In the genomic region with DNA sequence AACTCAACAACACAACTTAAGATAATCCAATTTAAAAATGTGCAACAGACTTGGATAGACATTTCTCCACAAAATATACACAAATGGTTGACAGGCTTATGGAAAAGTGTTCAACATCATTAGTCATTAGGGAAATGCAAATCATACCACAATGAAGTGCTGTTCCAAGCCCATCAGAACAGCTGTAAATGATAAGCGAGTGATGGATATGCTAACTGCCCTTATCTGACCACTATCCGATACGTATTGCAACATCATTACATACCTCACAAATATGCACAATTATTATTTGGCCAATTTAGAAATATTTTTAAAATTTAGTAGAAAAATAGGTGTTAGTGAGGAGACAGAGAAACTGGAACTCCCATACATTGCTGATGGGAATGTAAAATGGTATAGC, we compare ENCODE assay signal across 33 cellular contexts.
"Had no signal": no experiment of that assay in that cellular context is flagged by ENCODE, and none has a peak within 500 bp of the region (broad histone marks: within the 10 kb centered on the region; RNA-seq: fewer than 3 reads in every experiment).

No MANE protein-coding gene starts in this region.

- H3K4me1 ChIP-seq: ascending aorta, body of pancreas, Peyer's patch, SJSA1 had no signal

- H3K9ac ChIP-seq: KMS-11, SK-N-SH had no signal

- DNase-seq: activated CD4-positive, alpha-beta T cell treated with anti-CD3 and anti-CD28 coated beads, Interleukin-2, amount 10 ng/mL, durations not matched to agents 24 days and 14 days; activated CD4-positive, alpha-beta T cell treated with anti-CD3 and anti-CD28 coated beads, Interleukin-2, amount 50 U/mL, for 4 hours; activated CD8-positive, alpha-beta T cell treated with anti-CD3 and anti-CD28 coated beads for 36 hours; activated effector memory CD4-positive, alpha-beta T cell treated with anti-CD3 and anti-CD28 coated beads, Interleukin-2, amount 50 U/mL, for 16 hours; activated naive CD4-positive, alpha-beta T cell; activated naive CD4-positive, alpha-beta T cell treated with anti-CD3 and anti-CD28 coated beads, Interleukin-2, amount 50 U/mL, for 16 hours; activated naive CD8-positive, alpha-beta T cell treated with anti-CD3 and anti-CD28 coated beads for 36 hours; activated T-cell treated with anti-CD3 and anti-CD28 coated beads, Interleukin-2, amount 50 U/mL, for 1 hour; activated T-cell treated with anti-CD3 and anti-CD28 coated beads, Interleukin-2, amount 50 U/mL, for 72 hours; amygdala; body of pancreas; caudate nucleus; MM.1S; MV-4-11; NCI-H1092; NCI-H1436 treated with DMSO at 0.1 percent for 48 hours; NCI-H1694 treated with DMSO at 0.1 percent for 48 hours; NCI-H2029; NCI-H446; NCI-H510A treated with DMSO at 0.1 percent for 48 hours; NCI-H69; NK-92 treated with Interleukin-12 subunit alpha and Interleukin-12 subunit beta, amount 100 ng/mL, for 24 hours; PC-3; Peyer's patch; RPMI8226; SHP77 treated with DMSO at 0.1 percent for 48 hours; SK-N-SH had no signal

- H3K4me3 ChIP-seq: ascending aorta, body of pancreas, Peyer's patch, SJSA1 had no signal

- H3K27ac ChIP-seq: ascending aorta, body of pancreas, KMS-11, Peyer's patch, SJSA1 had no signal

- H3K4me2 ChIP-seq: KMS-11, SK-N-SH had no signal

- ATAC-seq: activated CD8-positive, alpha-beta T cell treated with anti-CD3 and anti-CD28 coated beads for 36 hours; activated T-cell treated with anti-CD3 and anti-CD28 coated beads, Interleukin-2, amount 50 U/mL, for 72 hours; activated T-helper 17 cell treated with anti-CD3 and anti-CD28 coated beads, Interleukin-2, amount 50 U/mL, for 72 hours; body of pancreas; PC-3 had no signal

- H3K9me3 ChIP-seq: ascending aorta, body of pancreas, Peyer's patch, SJSA1, SK-N-SH had no signal

- H3K27me3 ChIP-seq: ascending aorta, body of pancreas, Peyer's patch, SJSA1 had no signal

- FAIRE-seq: bronchial epithelial cell, TTC549 had no signal
